In the genomic region with DNA sequence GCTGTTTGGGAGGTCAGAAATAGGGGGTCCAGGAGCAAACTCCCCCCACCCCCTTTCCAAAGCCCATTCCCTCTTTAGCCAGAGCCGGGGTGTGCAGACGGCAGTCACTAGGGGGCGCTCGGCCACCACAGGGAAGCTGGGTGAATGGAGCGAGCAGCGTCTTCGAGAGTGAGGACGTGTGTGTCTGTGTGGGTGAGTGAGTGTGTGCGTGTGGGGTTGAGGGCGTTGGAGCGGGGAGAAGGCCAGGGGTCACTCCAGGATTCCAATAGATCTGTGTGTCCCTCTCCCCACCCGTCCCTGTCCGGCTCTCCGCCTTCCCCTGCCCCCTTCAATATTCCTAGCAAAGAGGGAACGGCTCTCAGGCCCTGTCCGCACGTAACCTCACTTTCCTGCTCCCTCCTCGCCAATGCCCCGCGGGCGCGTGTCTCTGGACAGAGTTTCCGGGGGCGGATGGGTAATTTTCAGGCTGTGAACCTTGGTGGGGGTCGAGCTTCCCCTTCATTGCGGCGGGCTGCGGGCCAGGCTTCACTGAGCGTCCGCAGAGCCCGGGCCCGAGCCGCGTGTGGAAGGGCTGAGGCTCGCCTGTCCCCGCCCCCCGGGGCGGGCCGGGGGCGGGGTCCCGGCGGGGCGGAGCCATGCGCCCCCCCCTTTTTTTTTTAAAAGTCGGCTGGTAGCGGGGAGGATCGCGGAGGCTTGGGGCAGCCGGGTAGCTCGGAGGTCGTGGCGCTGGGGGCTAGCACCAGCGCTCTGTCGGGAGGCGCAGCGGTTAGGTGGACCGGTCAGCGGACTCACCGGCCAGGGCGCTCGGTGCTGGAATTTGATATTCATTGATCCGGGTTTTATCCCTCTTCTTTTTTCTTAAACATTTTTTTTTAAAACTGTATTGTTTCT, we compare ENCODE assay signal across 1 cellular context.
TF ChIP-seq lines count a peak whose summit lies in the region.

VEGFA (plus strand) TSS at position 686 of the 891 bp plus-strand sequence.

TF ChIP-seq in K562, 482 proteins besides CTCF, POLR2A, EP300 and RAD21 (continued from another document and continues in another):
- TF ChIP-seq KAT2B (IDR thresholded peaks at IDR 0.05; ENCODE audit: low read depth, low read length) (peak; percentile 16), POLR2G (IDR thresholded peaks at IDR 0.05; ENCODE audit: low read depth, low read length) (peak; percentile 96), MCM2 (IDR thresholded peaks at IDR 0.05; ENCODE audit: low read depth) (no peak), ZNF253 (CRISPR knock-in tag; conservative IDR thresholded peaks at IDR 0.05) (no peak), FOSL1 (tag; conservative IDR thresholded peaks at IDR 0.05) (no peak; the same call in 1 of the 2 replicates), ZNF79 (CRISPR knock-in tag; IDR thresholded peaks at IDR 0.05; ENCODE audit: low read depth) (no peak; the same call in 1 of the 2 replicates), ILK (tag; IDR thresholded peaks at IDR 0.05; ENCODE audit: borderline replicate concordance, low read depth) (no peak), POLR2B (IDR thresholded peaks at IDR 0.05; ENCODE audit: low read depth, partially characterized antibody) (peak; percentile 93), DPF2 (IDR thresholded peaks at IDR 0.05) (peak; percentile 60), TRIM28 (IDR thresholded peaks at IDR 0.05) (no peak), ZFX (CRISPR knock-in tag; IDR thresholded peaks at IDR 0.05) (peak; percentile 93), JUN (IDR thresholded peaks at IDR 0.05; ENCODE audit: borderline replicate concordance, low read depth, low read length) (peak; percentile 21; the same call in 1 of the 2 replicates), JUN (CRISPR knock-in tag; IDR thresholded peaks at IDR 0.05; ENCODE audit: borderline replicate concordance) (peak; percentile 36; the same call in 1 of the 2 replicates), ZSCAN29 (IDR thresholded peaks at IDR 0.05) (no peak), PML (IDR thresholded peaks at IDR 0.05; ENCODE audit: low read length) (peak; percentile 77; the same call in 1 of the 2 replicates), BRD4 (IDR thresholded peaks at IDR 0.05) (peak; percentile 20; the same call in 1 of the 2 replicates), SIRT6 (IDR thresholded peaks at IDR 0.05; ENCODE audit: low read depth, low read length) (no peak), FOXA1 (IDR thresholded peaks at IDR 0.05; ENCODE audit: borderline replicate concordance) (no peak), ZNF766 (CRISPR knock-in tag; conservative IDR thresholded peaks at IDR 0.05) (peak; percentile 38; the same call in 1 of the 2 replicates), TFAM (CRISPR knock-in tag; conservative IDR thresholded peaks at IDR 0.05) (no peak), GATAD2B (IDR thresholded peaks at IDR 0.05; ENCODE audit: borderline replicate concordance) (no peak), ZNF280B (CRISPR knock-in tag; IDR thresholded peaks at IDR 0.05) (no peak), PHF20 (IDR thresholded peaks at IDR 0.05; ENCODE audit: partially characterized antibody) (no peak), BRCA1 (IDR thresholded peaks at IDR 0.05) (no peak), BRCA1 (CRISPR knock-in tag; IDR thresholded peaks at IDR 0.05) (no peak), MGA (IDR thresholded peaks at IDR 0.05) (peak; percentile 93), IRF2 (CRISPR knock-in tag; IDR thresholded peaks at IDR 0.05) (no peak), E2F5 (CRISPR knock-in tag; IDR thresholded peaks at IDR 0.05) (no peak), ARID1B (IDR thresholded peaks at IDR 0.05) (peak; percentile 59; the same call in 1 of the 2 replicates), DMBX1 (CRISPR knock-in tag; IDR thresholded peaks at IDR 0.05; ENCODE audit: borderline replicate concordance) (peak; percentile 60; the same call in 1 of the 2 replicates), NBN (IDR thresholded peaks at IDR 0.05; ENCODE audit: low read depth) (peak; percentile 62), RCOR1 (IDR thresholded peaks at IDR 0.05; ENCODE audit: borderline replicate concordance in 1 of 2, low read depth in 2 of 2, low read length in 2 of 2) (peak in 1 of 2 experiments; percentile 76; a peak in 1 of 4 replicates), SMARCA5 (IDR thresholded peaks at IDR 0.05) (peak; percentile 62; the same call in 1 of the 2 replicates), ZNF589 (CRISPR knock-in tag; IDR thresholded peaks at IDR 0.05; ENCODE audit: low read depth) (0 out of 2 replicates have a peak, but pooled peaks have one; percentile 43)
- TF ChIP-seq, protein P1, sequence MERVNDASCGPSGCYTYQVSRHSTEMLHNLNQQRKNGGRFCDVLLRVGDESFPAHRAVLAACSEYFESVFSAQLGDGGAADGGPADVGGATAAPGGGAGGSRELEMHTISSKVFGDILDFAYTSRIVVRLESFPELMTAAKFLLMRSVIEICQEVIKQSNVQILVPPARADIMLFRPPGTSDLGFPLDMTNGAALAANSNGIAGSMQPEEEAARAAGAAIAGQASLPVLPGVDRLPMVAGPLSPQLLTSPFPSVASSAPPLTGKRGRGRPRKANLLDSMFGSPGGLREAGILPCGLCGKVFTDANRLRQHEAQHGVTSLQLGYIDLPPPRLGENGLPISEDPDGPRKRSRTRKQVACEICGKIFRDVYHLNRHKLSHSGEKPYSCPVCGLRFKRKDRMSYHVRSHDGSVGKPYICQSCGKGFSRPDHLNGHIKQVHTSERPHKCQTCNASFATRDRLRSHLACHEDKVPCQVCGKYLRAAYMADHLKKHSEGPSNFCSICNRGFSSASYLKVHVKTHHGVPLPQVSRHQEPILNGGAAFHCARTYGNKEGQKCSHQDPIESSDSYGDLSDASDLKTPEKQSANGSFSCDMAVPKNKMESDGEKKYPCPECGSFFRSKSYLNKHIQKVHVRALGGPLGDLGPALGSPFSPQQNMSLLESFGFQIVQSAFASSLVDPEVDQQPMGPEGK (CRISPR knock-in tag; IDR thresholded peaks at IDR 0.05; ENCODE audit: borderline replicate concordance): 0 out of 2 replicates have a peak, but pooled peaks have one; percentile 57
- TF ChIP-seq, protein P2, sequence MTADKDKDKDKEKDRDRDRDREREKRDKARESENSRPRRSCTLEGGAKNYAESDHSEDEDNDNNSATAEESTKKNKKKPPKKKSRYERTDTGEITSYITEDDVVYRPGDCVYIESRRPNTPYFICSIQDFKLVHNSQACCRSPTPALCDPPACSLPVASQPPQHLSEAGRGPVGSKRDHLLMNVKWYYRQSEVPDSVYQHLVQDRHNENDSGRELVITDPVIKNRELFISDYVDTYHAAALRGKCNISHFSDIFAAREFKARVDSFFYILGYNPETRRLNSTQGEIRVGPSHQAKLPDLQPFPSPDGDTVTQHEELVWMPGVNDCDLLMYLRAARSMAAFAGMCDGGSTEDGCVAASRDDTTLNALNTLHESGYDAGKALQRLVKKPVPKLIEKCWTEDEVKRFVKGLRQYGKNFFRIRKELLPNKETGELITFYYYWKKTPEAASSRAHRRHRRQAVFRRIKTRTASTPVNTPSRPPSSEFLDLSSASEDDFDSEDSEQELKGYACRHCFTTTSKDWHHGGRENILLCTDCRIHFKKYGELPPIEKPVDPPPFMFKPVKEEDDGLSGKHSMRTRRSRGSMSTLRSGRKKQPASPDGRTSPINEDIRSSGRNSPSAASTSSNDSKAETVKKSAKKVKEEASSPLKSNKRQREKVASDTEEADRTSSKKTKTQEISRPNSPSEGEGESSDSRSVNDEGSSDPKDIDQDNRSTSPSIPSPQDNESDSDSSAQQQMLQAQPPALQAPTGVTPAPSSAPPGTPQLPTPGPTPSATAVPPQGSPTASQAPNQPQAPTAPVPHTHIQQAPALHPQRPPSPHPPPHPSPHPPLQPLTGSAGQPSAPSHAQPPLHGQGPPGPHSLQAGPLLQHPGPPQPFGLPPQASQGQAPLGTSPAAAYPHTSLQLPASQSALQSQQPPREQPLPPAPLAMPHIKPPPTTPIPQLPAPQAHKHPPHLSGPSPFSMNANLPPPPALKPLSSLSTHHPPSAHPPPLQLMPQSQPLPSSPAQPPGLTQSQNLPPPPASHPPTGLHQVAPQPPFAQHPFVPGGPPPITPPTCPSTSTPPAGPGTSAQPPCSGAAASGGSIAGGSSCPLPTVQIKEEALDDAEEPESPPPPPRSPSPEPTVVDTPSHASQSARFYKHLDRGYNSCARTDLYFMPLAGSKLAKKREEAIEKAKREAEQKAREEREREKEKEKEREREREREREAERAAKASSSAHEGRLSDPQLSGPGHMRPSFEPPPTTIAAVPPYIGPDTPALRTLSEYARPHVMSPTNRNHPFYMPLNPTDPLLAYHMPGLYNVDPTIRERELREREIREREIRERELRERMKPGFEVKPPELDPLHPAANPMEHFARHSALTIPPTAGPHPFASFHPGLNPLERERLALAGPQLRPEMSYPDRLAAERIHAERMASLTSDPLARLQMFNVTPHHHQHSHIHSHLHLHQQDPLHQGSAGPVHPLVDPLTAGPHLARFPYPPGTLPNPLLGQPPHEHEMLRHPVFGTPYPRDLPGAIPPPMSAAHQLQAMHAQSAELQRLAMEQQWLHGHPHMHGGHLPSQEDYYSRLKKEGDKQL (CRISPR knock-in tag; IDR thresholded peaks at IDR 0.05; ENCODE audit: borderline replicate concordance): no peak
